Comparison of ENCODE assay signal across 21 cellular contexts in genomic region chr1:83086346-83086745, GRCh38.
DNase-seq lines count a peak whose midpoint lies in the region; ATAC-seq and TF ChIP-seq lines count a peak whose summit lies in the region.
"Had no signal": no experiment of that assay in that cellular context is flagged by ENCODE, and none has a peak within 500 bp of the region (broad histone marks: within the 10 kb centered on the region; RNA-seq: fewer than 3 reads in every experiment).

No MANE protein-coding gene starts in this region.

- 46% methylated on average over 2 of the region's 2 CpGs for WGBS in smooth muscle cell (ENCODE audit: low lambda C conversion rate)

- no peaks in the 10 kb centered on the region for H4K20me1 ChIP-seq in smooth muscle cell (ENCODE audit: low read depth)

- no peak for TF ChIP-seq CTCF in epithelial cell of esophagus (IDR thresholded peaks at IDR 0.05; ENCODE audit: insufficient read depth, low read depth, low read length, missing control alignments)
- no peak for TF ChIP-seq CTCF in smooth muscle cell (IDR thresholded peaks at IDR 0.05; ENCODE audit: borderline replicate concordance, insufficient read depth, poor library complexity, severe bottlenecking)

- H3K27ac ChIP-seq in SJSA1 = peak overlapping the region; percentile 36
- H3K27ac ChIP-seq in smooth muscle cell (ENCODE audit: low read depth) = peak overlapping the region; percentile 25
- H3K27ac ChIP-seq: left ventricle myocardium inferior, SK-N-MC, tibial nerve had no signal

- H3K79me2 ChIP-seq in smooth muscle cell (ENCODE audit: low read depth) = no peaks in the 10 kb centered on the region

- H3K4me1 ChIP-seq in SJSA1 (replicated peaks) (peaks cover 15% of the 10 kb centered on the region), smooth muscle cell (ENCODE audit: low read depth) (no peaks in the 10 kb centered on the region)
- H3K4me1 ChIP-seq: left ventricle myocardium inferior, tibial nerve had no signal

- no peak overlapping the region for H2AFZ ChIP-seq in smooth muscle cell (ENCODE audit: low read depth)

- H3K36me3 ChIP-seq in SJSA1 = no peaks in the 10 kb centered on the region
- no peaks in the 10 kb centered on the region for H3K36me3 ChIP-seq in smooth muscle cell (ENCODE audit: low read depth)
- H3K36me3 ChIP-seq: left ventricle myocardium inferior, tibial nerve had no signal

- H3K9me3 ChIP-seq in SJSA1 (replicated peaks) = no peaks in the 10 kb centered on the region
- H3K9me3 ChIP-seq in smooth muscle cell (replicated peaks; ENCODE audit: low read depth) = no peaks in the 10 kb centered on the region
- H3K9me3 ChIP-seq: left ventricle myocardium inferior, tibial nerve had no signal

- peak; percentile 21 for DNase-seq in HT1080 (ENCODE audit: low read depth)
- DNase-seq in SJSA1 (ENCODE audit: low read depth in 1 of 2, low spot score in 2 of 2) = peak; percentile 45 to 75
- DNase-seq in epithelial cell of esophagus (ENCODE audit: low read depth) = peak; percentile 62
- DNase-seq in smooth muscle cell (lab: John Stamatoyannopoulos, UW; ENCODE audit: unreplicated experiment) = no peak
- no peak for DNase-seq in glomerular visceral epithelial cell (ENCODE audit: extremely low spot score)
- DNase-seq: activated CD4-positive, alpha-beta T cell treated with anti-CD3 and anti-CD28 coated beads, Interleukin-2, amount 10 ng/mL, durations not matched to agents 24 days and 14 days; activated naive CD4-positive, alpha-beta T cell; activated T-cell treated with anti-CD3 and anti-CD28 coated beads, Interleukin-2, amount 50 U/mL, for 4 hours; CD4-positive, alpha-beta T cell; DMS 273 treated with DMSO at 0.1 percent for 48 hours; foreskin fibroblast; hippocampal formation; left ventricle myocardium inferior; NCI-H1694; NCI-H524; stimulated activated naive CD8-positive, alpha-beta T cell treated with anti-CD3 and anti-CD28 coated beads, Interleukin-15, amount 100 ng/mL, for 72 hours had no signal

- H3K27me3 ChIP-seq in SJSA1 (replicated peaks) (no peaks in the 10 kb centered on the region), smooth muscle cell (ENCODE audit: low read depth) (no peaks in the 10 kb centered on the region)
- H3K27me3 ChIP-seq: tibial nerve had no signal

- H3K4me2 ChIP-seq in smooth muscle cell = no peak overlapping the region

- H3F3A ChIP-seq in smooth muscle cell (ENCODE audit: low read depth) = no peaks in the 10 kb centered on the region

- no peak for ATAC-seq in HG02938 (IDR thresholded peaks at IDR 0.05; ENCODE audit: unreplicated experiment)
- ATAC-seq in HG03175 (IDR thresholded peaks at IDR 0.05; ENCODE audit: unreplicated experiment) = no peak
- ATAC-seq: activated T-cell treated with anti-CD3 and anti-CD28 coated beads, Interleukin-2, amount 50 U/mL, for 4 hours; sciatic nerve; stimulated activated naive CD8-positive, alpha-beta T cell treated with anti-CD3 and anti-CD28 coated beads, Interleukin-15, amount 100 ng/mL, for 72 hours had no signal

- H3K4me3 ChIP-seq in SJSA1 (no peak overlapping the region), epithelial cell of esophagus (ENCODE audit: low read length) (no peak overlapping the region), smooth muscle cell (no peak overlapping the region)
- H3K4me3 ChIP-seq: left ventricle myocardium inferior, SK-N-MC, tibial nerve had no signal

- H3K9ac ChIP-seq in smooth muscle cell (ENCODE audit: low read depth) = no peak overlapping the region

Comparison
In these comparisons a context has a peak if more than half of its experiments do, and no peak if none do; other contexts are left out.
1. DNase-seq: peak in HT1080 (single experiment), SJSA1 (2 of 2) and epithelial cell of esophagus (single experiment); none in smooth muscle cell (single experiment) and glomerular visceral epithelial cell (single experiment).